Comparison of ENCODE assay signal across 36 cellular contexts in genomic region chr2:194135463-194135862, GRCh38.
"Had no signal": no experiment of that assay in that cellular context is flagged by ENCODE, and none has a peak within 500 bp of the region (broad histone marks: within the 10 kb centered on the region; RNA-seq: fewer than 3 reads in every experiment).

No MANE protein-coding gene starts in this region.

- DNase-seq: activated CD4-positive, alpha-beta memory T cell treated with anti-CD3 and anti-CD28 coated beads, Interleukin-2, amount 10 ng/mL, durations not matched to agents 7 days and 5 days; activated CD4-positive, alpha-beta T cell treated with anti-CD3 and anti-CD28 coated beads for 1 hour; activated CD4-positive, alpha-beta T cell treated with anti-CD3 and anti-CD28 coated beads for 36 hours; activated CD4-positive, alpha-beta T cell treated with anti-CD3 and anti-CD28 coated beads for 48 hours; activated CD4-positive, alpha-beta T cell treated with anti-CD3 and anti-CD28 coated beads, Interleukin-2, amount 10 ng/mL, durations not matched to agents 7 days and 5 days; activated CD4-positive, alpha-beta T cell treated with anti-CD3 and anti-CD28 coated beads, Interleukin-2, amount 50 U/mL, for 48 hours; activated CD4-positive, CD25-positive, alpha-beta regulatory T cell; activated CD8-positive, alpha-beta memory T cell treated with anti-CD3 and anti-CD28 coated beads for 24 hours; activated CD8-positive, alpha-beta memory T cell treated with anti-CD3 and anti-CD28 coated beads, Interleukin-2, amount 10 ng/mL, durations not matched to agents 7 days and 5 days; activated CD8-positive, alpha-beta memory T cell treated with anti-CD3 and anti-CD28 coated beads, Interleukin-2, amount 50 U/mL, for 48 hours; activated CD8-positive, alpha-beta T cell treated with anti-CD3 and anti-CD28 coated beads, Interleukin-2, amount 10 ng/mL, durations not matched to agents 7 days and 5 days; activated effector memory CD4-positive, alpha-beta T cell treated with Interleukin-2 at 50 U/mL for 16 hours; activated gamma-delta T cell; activated naive CD4-positive, alpha-beta T cell treated with anti-CD3 and anti-CD28 coated beads, Interleukin-2, amount 10 ng/mL, durations not matched to agents 7 days and 5 days; activated naive CD4-positive, alpha-beta T cell treated with Interleukin-2 at 50 U/mL for 16 hours; activated naive CD8-positive, alpha-beta T cell treated with anti-CD3 and anti-CD28 coated beads, Interleukin-2, amount 10 ng/mL, durations not matched to agents 7 days and 5 days; activated naive CD8-positive, alpha-beta T cell treated with anti-CD3 and anti-CD28 coated beads, Interleukin-2, amount 50 U/mL, for 24 hours; activated T-cell treated with anti-CD3 and anti-CD28 coated beads, Interleukin-2, amount 50 U/mL, for 24 hours; activated T-cell treated with anti-CD3 and anti-CD28 coated beads, Interleukin-2, amount 50 U/mL, for 48 hours; amygdala; anterior cingulate cortex; caudate nucleus; cerebellar nuclear complex; T-cell; T-helper 17 cell had no signal

- H3K4me3 ChIP-seq: ascending aorta, cardiac muscle cell had no signal

- H3K36me3 Mint-ChIP-seq: activated CD8-positive, alpha-beta memory T cell treated with anti-CD3 and anti-CD28 coated beads, Interleukin-2, amount 10 ng/mL, durations not matched to agents 7 days and 5 days; activated naive CD4-positive, alpha-beta T cell treated with anti-CD3 and anti-CD28 coated beads, Interleukin-2, amount 10 ng/mL, durations not matched to agents 7 days and 5 days; activated naive CD4-positive, alpha-beta T cell treated with anti-CD3 and anti-CD28 coated beads, Interleukin-2, amount 50 U/mL, for 24 hours; activated naive CD8-positive, alpha-beta T cell; activated naive CD8-positive, alpha-beta T cell treated with anti-CD3 and anti-CD28 coated beads, Interleukin-2, amount 10 ng/mL, durations not matched to agents 7 days and 5 days; brain; T-cell had no signal

- H3K27me3 Mint-ChIP-seq: activated CD4-positive, alpha-beta memory T cell treated with anti-CD3 and anti-CD28 coated beads, Interleukin-2, amount 10 ng/mL, durations not matched to agents 7 days and 5 days; activated CD4-positive, alpha-beta T cell treated with anti-CD3 and anti-CD28 coated beads, Interleukin-2, amount 10 ng/mL, durations not matched to agents 7 days and 5 days; activated CD8-positive, alpha-beta memory T cell treated with anti-CD3 and anti-CD28 coated beads, Interleukin-2, amount 10 ng/mL, durations not matched to agents 7 days and 5 days; activated naive CD4-positive, alpha-beta T cell treated with anti-CD3 and anti-CD28 coated beads, Interleukin-2, amount 10 ng/mL, durations not matched to agents 7 days and 5 days; activated naive CD8-positive, alpha-beta T cell treated with anti-CD3 and anti-CD28 coated beads, Interleukin-2, amount 10 ng/mL, durations not matched to agents 7 days and 5 days; activated naive CD8-positive, alpha-beta T cell treated with anti-CD3 and anti-CD28 coated beads, Interleukin-2, amount 50 U/mL, for 24 hours; activated T-cell treated with anti-CD3 and anti-CD28 coated beads, Interleukin-2, amount 50 U/mL, for 24 hours; brain; central memory CD8-positive, alpha-beta T cell; T-helper 17 cell had no signal

- H3K27me3 ChIP-seq: ascending aorta, cardiac muscle cell had no signal

- H3K4me1 Mint-ChIP-seq: activated CD4-positive, alpha-beta memory T cell treated with anti-CD3 and anti-CD28 coated beads, Interleukin-2, amount 10 ng/mL, durations not matched to agents 7 days and 5 days; activated CD4-positive, alpha-beta T cell treated with anti-CD3 and anti-CD28 coated beads for 36 hours; activated CD4-positive, alpha-beta T cell treated with anti-CD3 and anti-CD28 coated beads, Interleukin-2, amount 10 ng/mL, durations not matched to agents 7 days and 5 days; activated CD8-positive, alpha-beta memory T cell treated with anti-CD3 and anti-CD28 coated beads, Interleukin-2, amount 10 ng/mL, durations not matched to agents 7 days and 5 days; activated naive CD4-positive, alpha-beta T cell treated with anti-CD3 and anti-CD28 coated beads, Interleukin-2, amount 10 ng/mL, durations not matched to agents 7 days and 5 days; activated naive CD4-positive, alpha-beta T cell treated with anti-CD3 and anti-CD28 coated beads, Interleukin-2, amount 50 U/mL, for 24 hours; activated naive CD8-positive, alpha-beta T cell treated with anti-CD3 and anti-CD28 coated beads, Interleukin-2, amount 10 ng/mL, durations not matched to agents 7 days and 5 days; activated naive CD8-positive, alpha-beta T cell treated with anti-CD3 and anti-CD28 coated beads, Interleukin-2, amount 50 U/mL, for 24 hours; brain; central memory CD8-positive, alpha-beta T cell; T-cell; T-helper 17 cell had no signal

- H3K27ac ChIP-seq: ascending aorta, cardiac muscle cell, VCaP had no signal

- FAIRE-seq: bronchial epithelial cell, TTC549 had no signal

- H3K4me1 ChIP-seq: ascending aorta had no signal

- H3K9me3 Mint-ChIP-seq: activated CD4-positive, alpha-beta T cell treated with anti-CD3 and anti-CD28 coated beads, Interleukin-2, amount 10 ng/mL, durations not matched to agents 7 days and 5 days; activated naive CD4-positive, alpha-beta T cell treated with anti-CD3 and anti-CD28 coated beads, Interleukin-2, amount 10 ng/mL, durations not matched to agents 7 days and 5 days; activated naive CD4-positive, alpha-beta T cell treated with anti-CD3 and anti-CD28 coated beads, Interleukin-2, amount 50 U/mL, for 24 hours; activated naive CD8-positive, alpha-beta T cell treated with anti-CD3 and anti-CD28 coated beads, Interleukin-2, amount 10 ng/mL, durations not matched to agents 7 days and 5 days; activated T-cell treated with anti-CD3 and anti-CD28 coated beads, Interleukin-2, amount 50 U/mL, for 24 hours; activated T-helper 2 cell treated with anti-CD3 and anti-CD28 coated beads, Interferon-gamma antibody, Interleukin-2, Interleukin-4, amounts not matched to agents 10 μg/mL and 5 μg/mL and 100 μg/mL, durations not matched to agents 14 hours and 24 hours and 36 hours had no signal

- H3K27ac Mint-ChIP-seq: activated CD4-positive, alpha-beta memory T cell treated with anti-CD3 and anti-CD28 coated beads, Interleukin-2, amount 10 ng/mL, durations not matched to agents 7 days and 5 days; activated CD4-positive, alpha-beta T cell treated with anti-CD3 and anti-CD28 coated beads for 36 hours; activated CD4-positive, alpha-beta T cell treated with anti-CD3 and anti-CD28 coated beads, Interleukin-2, amount 10 ng/mL, durations not matched to agents 7 days and 5 days; activated CD8-positive, alpha-beta memory T cell treated with anti-CD3 and anti-CD28 coated beads, Interleukin-2, amount 10 ng/mL, durations not matched to agents 7 days and 5 days; activated CD8-positive, alpha-beta T cell treated with anti-CD3 and anti-CD28 coated beads, Interleukin-2, amount 10 ng/mL, durations not matched to agents 7 days and 5 days; activated naive CD4-positive, alpha-beta T cell treated with anti-CD3 and anti-CD28 coated beads, Interleukin-2, amount 10 ng/mL, durations not matched to agents 7 days and 5 days; activated naive CD4-positive, alpha-beta T cell treated with anti-CD3 and anti-CD28 coated beads, Interleukin-2, amount 50 U/mL, for 24 hours; activated naive CD8-positive, alpha-beta T cell; activated naive CD8-positive, alpha-beta T cell treated with anti-CD3 and anti-CD28 coated beads, Interleukin-2, amount 10 ng/mL, durations not matched to agents 7 days and 5 days; activated naive CD8-positive, alpha-beta T cell treated with anti-CD3 and anti-CD28 coated beads, Interleukin-2, amount 50 U/mL, for 24 hours; activated T-cell treated with anti-CD3 and anti-CD28 coated beads, Interleukin-2, amount 50 U/mL, for 24 hours; activated T-helper 2 cell treated with anti-CD3 and anti-CD28 coated beads, Interferon-gamma antibody, Interleukin-2, Interleukin-4, amounts not matched to agents 10 μg/mL and 5 μg/mL and 100 μg/mL, durations not matched to agents 14 hours and 24 hours and 36 hours; brain; T-cell; T-helper 17 cell had no signal

- ATAC-seq: activated CD4-positive, alpha-beta T cell treated with anti-CD3 and anti-CD28 coated beads for 36 hours; activated CD4-positive, CD25-positive, alpha-beta regulatory T cell treated with anti-CD3 and anti-CD28 coated beads, Interleukin-2, amount 50 U/mL, for 24 hours; activated CD8-positive, alpha-beta memory T cell treated with anti-CD3 and anti-CD28 coated beads, Interleukin-2, amount 10 ng/mL, durations not matched to agents 7 days and 5 days; activated CD8-positive, alpha-beta T cell treated with anti-CD3 and anti-CD28 coated beads, Interleukin-2, amount 10 ng/mL, durations not matched to agents 7 days and 5 days; activated naive CD8-positive, alpha-beta T cell treated with anti-CD3 and anti-CD28 coated beads, Interleukin-2, amount 50 U/mL, for 24 hours; T-cell; T-helper 17 cell had no signal

- H3K4me3 Mint-ChIP-seq: activated CD4-positive, alpha-beta memory T cell treated with anti-CD3 and anti-CD28 coated beads, Interleukin-2, amount 10 ng/mL, durations not matched to agents 7 days and 5 days; activated CD4-positive, alpha-beta T cell treated with anti-CD3 and anti-CD28 coated beads for 36 hours; activated CD4-positive, alpha-beta T cell treated with anti-CD3 and anti-CD28 coated beads, Interleukin-2, amount 10 ng/mL, durations not matched to agents 7 days and 5 days; activated CD8-positive, alpha-beta memory T cell treated with anti-CD3 and anti-CD28 coated beads, Interleukin-2, amount 10 ng/mL, durations not matched to agents 7 days and 5 days; activated CD8-positive, alpha-beta T cell treated with anti-CD3 and anti-CD28 coated beads, Interleukin-2, amount 10 ng/mL, durations not matched to agents 7 days and 5 days; activated naive CD4-positive, alpha-beta T cell treated with anti-CD3 and anti-CD28 coated beads, Interleukin-2, amount 10 ng/mL, durations not matched to agents 7 days and 5 days; activated naive CD4-positive, alpha-beta T cell treated with anti-CD3 and anti-CD28 coated beads, Interleukin-2, amount 50 U/mL, for 24 hours; activated naive CD8-positive, alpha-beta T cell; activated naive CD8-positive, alpha-beta T cell treated with anti-CD3 and anti-CD28 coated beads, Interleukin-2, amount 10 ng/mL, durations not matched to agents 7 days and 5 days; activated naive CD8-positive, alpha-beta T cell treated with anti-CD3 and anti-CD28 coated beads, Interleukin-2, amount 50 U/mL, for 24 hours; activated T-cell treated with anti-CD3 and anti-CD28 coated beads, Interleukin-2, amount 50 U/mL, for 24 hours; brain; central memory CD8-positive, alpha-beta T cell; T-cell; T-helper 17 cell had no signal

- H3K9me3 ChIP-seq: ascending aorta had no signal

- H3K36me3 ChIP-seq: ascending aorta, cardiac muscle cell had no signal
